In genomic region chr4:36325499-36325898, GRCh38 we compare ENCODE assay signal across 10 cellular contexts. TPM values are rescaled to one million over a fixed set of nuclear protein-coding genes. Genes with fewer than 3 reads are reported as not detected.
A peak's percentile ranks its signal among the peaks of the same experiment; 100 is the strongest.
DNase-seq lines count a peak whose midpoint lies in the region; ATAC-seq and TF ChIP-seq lines count a peak whose summit lies in the region.
"Had no signal": no experiment of that assay in that cellular context is flagged by ENCODE, and none has a peak within 500 bp of the region (broad histone marks: within the 10 kb centered on the region; RNA-seq: fewer than 3 reads in every experiment).

No MANE protein-coding gene starts in this region.

- no peaks in the 10 kb centered on the region for H3K9me3 ChIP-seq in left lung

- H3K27ac Mint-ChIP-seq in mesothelial cell of epicardium (no peak overlapping the region), glutamatergic neuron (ENCODE audit: unreplicated experiment) (no peak overlapping the region)

- H3K4me1 Mint-ChIP-seq in mesothelial cell of epicardium (peaks cover 2% of the 10 kb centered on the region), glutamatergic neuron (ENCODE audit: low read depth, unreplicated experiment) (no peaks in the 10 kb centered on the region)

- H3K27me3 ChIP-seq in left lung = no peaks in the 10 kb centered on the region

- H3K36me3 Mint-ChIP-seq in mesothelial cell of epicardium (no peaks in the 10 kb centered on the region), glutamatergic neuron (ENCODE audit: unreplicated experiment) (peaks cover 4% of the 10 kb centered on the region)

- H3K4me3 Mint-ChIP-seq in mesothelial cell of epicardium (no peak overlapping the region), glutamatergic neuron (ENCODE audit: unreplicated experiment) (no peak overlapping the region)

- H3K4me1 ChIP-seq in left lung = peaks cover 0 to 61% of the 10 kb centered on the region in 2 donors

- peak overlapping the region in 1 of 2 donors; percentile 74 for H3K27ac ChIP-seq in left lung

- peak; percentile 85 for ATAC-seq in GM18870 (IDR thresholded peaks at IDR 0.05; ENCODE audit: unreplicated experiment)
- ATAC-seq in GM21723 (IDR thresholded peaks at IDR 0.05; ENCODE audit: unreplicated experiment) = peak; percentile 77
- ATAC-seq in HG03565 (IDR thresholded peaks at IDR 0.05; ENCODE audit: unreplicated experiment) = peak; percentile 64
- peak; percentile 55 for ATAC-seq in left lung
- ATAC-seq: PC-3 had no signal

- H3K36me3 ChIP-seq in left lung = no peaks in the 10 kb centered on the region

- no peak for DNase-seq in left lung
- no peak for DNase-seq in mesothelial cell of epicardium (ENCODE audit: low spot score in 2 of 2, unreplicated experiment in 2 of 2)
- DNase-seq in NCI-H2081 (lab: John Stamatoyannopoulos, UW) = no peak
- no peak for DNase-seq in glutamatergic neuron
- DNase-seq in pons (ENCODE audit: low spot score) = no peak
- DNase-seq: PC-3 had no signal

- intact Hi-C loops in left lung (cut with DNase I) = no loop called here

- TF ChIP-seq CTCF in left lung (IDR thresholded peaks at IDR 0.05) = no peak
- TF ChIP-seq CTCF in mesothelial cell of epicardium (IDR thresholded peaks at IDR 0.05; ENCODE audit: unreplicated experiment) = no peak
- TF ChIP-seq CTCF in glutamatergic neuron (IDR thresholded peaks at IDR 0.05; ENCODE audit: partially characterized antibody, unreplicated experiment) = no peak

- H3K9me3 Mint-ChIP-seq in mesothelial cell of epicardium (no peaks in the 10 kb centered on the region), glutamatergic neuron (ENCODE audit: unreplicated experiment) (no peaks in the 10 kb centered on the region)

- H3K27me3 Mint-ChIP-seq in mesothelial cell of epicardium (ENCODE audit: low read depth) (no peaks in the 10 kb centered on the region), glutamatergic neuron (ENCODE audit: unreplicated experiment) (no peaks in the 10 kb centered on the region)

- no peak overlapping the region for H3K4me3 ChIP-seq in left lung

RNA-seq across cellular contexts. Expression of gene DTHD1, which starts 44.1 kb away (rescaled TPM):
- 1 to 10 TPM in 1 of 2 donors, under 1 TPM in 1; 0.38 to 5.8 TPM for total RNA-seq in left lung
- total RNA-seq in mesothelial cell of epicardium = not detected in 3 replicates
- not detected for total RNA-seq in glutamatergic neuron (ENCODE audit: unreplicated experiment)
- total RNA-seq: astrocyte, PC-3 had no signal
